In the genomic region with DNA sequence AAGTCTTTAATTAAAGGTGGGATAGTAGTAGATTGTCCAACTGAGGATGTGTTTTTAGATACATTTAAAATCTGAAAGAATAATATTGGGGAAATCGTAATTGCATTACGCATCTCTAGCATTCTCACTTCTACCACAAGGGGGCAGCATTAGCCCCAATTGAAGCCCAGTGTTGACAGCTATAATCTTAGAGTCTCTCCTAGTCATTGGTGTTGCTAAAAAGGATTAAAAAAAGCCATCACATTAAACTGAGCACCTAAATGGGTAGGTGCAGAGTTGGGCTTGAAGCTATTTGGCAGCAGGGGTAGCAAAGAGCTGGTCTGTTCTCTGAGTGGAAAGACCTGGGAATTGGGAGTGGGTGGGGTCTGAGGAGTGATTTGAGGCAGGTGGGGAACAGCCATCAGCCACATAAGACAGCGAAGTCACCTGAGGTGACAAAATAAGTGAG, we compare ENCODE assay signal across 8 cellular contexts.
DNase-seq lines count a peak whose midpoint lies in the region; ATAC-seq lines count a peak whose summit lies in the region.

No MANE protein-coding gene starts in this region.

- peak; percentile 88 for ATAC-seq in left lobe of liver

- peak; percentile 56 for DNase-seq in NCI-H2196 (lab: John Stamatoyannopoulos, UW; ENCODE audit: unreplicated experiment)
- DNase-seq in NCI-H2196 treated with DMSO at 0.1 percent for 48 hours (lab: John Stamatoyannopoulos, UW; ENCODE audit: unreplicated experiment), result no peak
- peak; percentile 36 for DNase-seq in H4 (ENCODE audit: low spot score)
- peak; percentile 50 for DNase-seq in LoVo (ENCODE audit: low spot score)
- peak in 3 of 5 experiments; percentile 6 to 41 (median 13) for DNase-seq in T-helper 2 cell
- DNase-seq in central memory CD4-positive, alpha-beta T cell, result peak; percentile 17
- no peak for DNase-seq in left lobe of liver (ENCODE audit: low spot score)
- peak; percentile 4 for DNase-seq in stimulated activated CD8-positive, alpha-beta memory T cell treated with anti-CD3 and anti-CD28 coated beads, Interleukin-12 subunit alpha, Interleukin-12 subunit beta, amount 100 ng/mL, for 4 hours (ENCODE audit: low read depth)

Comparison
In these comparisons a context has a peak if more than half of its experiments do, and no peak if none do; other contexts are left out.
1. DNase-seq: peak in NCI-H2196 (single experiment), H4 (single experiment), LoVo (single experiment), T-helper 2 cell (3 of 5), central memory CD4-positive, alpha-beta T cell (single experiment) and stimulated activated CD8-positive, alpha-beta memory T cell treated with anti-CD3 and anti-CD28 coated beads, Interleukin-12 subunit alpha, Interleukin-12 subunit beta, amount 100 ng/mL, for 4 hours (single experiment); none in NCI-H2196 treated with DMSO at 0.1 percent for 48 hours (single experiment) and left lobe of liver (single experiment).